Comparison of ENCODE assay signal across 8 cellular contexts in genomic region chr10:12068467-12069269, GRCh38. TPM values are rescaled to one million over a fixed set of nuclear protein-coding genes. Genes with fewer than 3 reads are reported as not detected.
A peak's percentile ranks its signal among the peaks of the same experiment; 100 is the strongest.
DNase-seq lines count a peak whose midpoint lies in the region; ATAC-seq lines count a peak whose summit lies in the region.

DHTKD1 (plus strand) TSS chr10:12068954; CDS start chr10:12069034, 80 bp downstream.

- H3K36me3 ChIP-seq in GM23248 (ENCODE audit: low read depth), result no peaks in the 10 kb centered on the region
- H3K36me3 ChIP-seq in naive thymus-derived CD4-positive, alpha-beta T cell (ENCODE audit: control insufficient read depth in 2 of 3, insufficient read depth in 3 of 3, low read length in 3 of 3), result peaks cover 0 to 6% (median 0%) of the 10 kb centered on the region in 3 experiments

- peak within 1 kb of the TSS; percentile 89 for H3K9ac ChIP-seq in GM23248

- CTCF ChIA-PET in naive thymus-derived CD4-positive, alpha-beta T cell (lab: Charles Lee), result interaction anchor here (0.8 kb wide), 1 partner anchor 25 kb away, joined by 3 read pairs; no protein-coding TSS in a partner anchor

- in situ Hi-C loops in GM23248 (cut with MboI), result no loop called here

- peak within 1 kb of the TSS; percentile 93 for H2AFZ ChIP-seq in GM23248

- H3K4me3 Mint-ChIP-seq in naive thymus-derived CD4-positive, alpha-beta T cell, result peak within 1 kb of the TSS; percentile 84 to 92 (median 88)
- H3K4me3 Mint-ChIP-seq in stimulated activated naive B cell treated with anti-CD40 and anti-IgM and Interleukin-4, amounts not matched to agents 10 μg/mL and 1 μg/mL and 100 μg/mL, for 72 hours, result peak within 1 kb of the TSS; percentile 73 to 82

- 6 to 9% methylated on average over 43 of the region's 66 CpGs for WGBS in GM23248 (ENCODE audit: low coverage in 1 of 2, low lambda C conversion rate in 2 of 2, missing lambda C conversion rate in 2 of 2), 2 experiments

- peaks cover 13% of the 10 kb centered on the region for H3K4me1 ChIP-seq in GM23248 (ENCODE audit: insufficient read depth)
- peaks cover 6 to 15% of the 10 kb centered on the region in 2 donors for H3K4me1 ChIP-seq in naive thymus-derived CD4-positive, alpha-beta T cell (ENCODE audit: control insufficient read depth in 2 of 2, insufficient read depth in 2 of 2, low read length in 2 of 2)

- H3K27ac ChIP-seq in GM23248, result peak within 1 kb of the TSS; percentile 67
- peak within 1 kb of the TSS; percentile 85 for H3K27ac ChIP-seq in naive thymus-derived CD4-positive, alpha-beta T cell (ENCODE audit: low read depth, low read length)

- peaks cover 0 to 2% (median 0%) of the 10 kb centered on the region in 5 donors for H3K36me3 Mint-ChIP-seq in naive thymus-derived CD4-positive, alpha-beta T cell
- H3K36me3 Mint-ChIP-seq in stimulated activated naive B cell treated with anti-CD40 and anti-IgM and Interleukin-4, amounts not matched to agents 10 μg/mL and 1 μg/mL and 100 μg/mL, for 72 hours, result peaks cover 6 to 9% of the 10 kb centered on the region in 2 donors

- H3F3A ChIP-seq in GM23248 (ENCODE audit: insufficient read depth), result peaks cover 15% of the 10 kb centered on the region; the same call in 1 of the 2 replicates

- POLR2A ChIA-PET in naive thymus-derived CD4-positive, alpha-beta T cell (lab: Charles Lee), result interaction anchor here (0.6 to 1.5 kb wide), 4 partner anchors 26 to 1278 kb away, joined by 3 to 16 read pairs (median 3); partner anchors contain the start of gene UPF2

- H3K4me3 ChIP-seq in GM23248, result peak within 1 kb of the TSS; percentile 83
- peak within 1 kb of the TSS; percentile 85 for H3K4me3 ChIP-seq in naive thymus-derived CD4-positive, alpha-beta T cell (ENCODE audit: low read length)

- ATAC-seq in naive thymus-derived CD4-positive, alpha-beta T cell, result peak; percentile 99
- ATAC-seq in stimulated activated naive B cell treated with anti-CD40 and anti-IgM and Interleukin-4, amounts not matched to agents 10 μg/mL and 1 μg/mL and 100 μg/mL, for 72 hours (replicated peaks), result peak; percentile 96 to 97

- peaks cover 29% of the 10 kb centered on the region for H3K79me2 ChIP-seq in GM23248 (ENCODE audit: insufficient read depth)

- peak within 1 kb of the TSS; percentile 85 to 99 (median 95) for H3K27ac Mint-ChIP-seq in naive thymus-derived CD4-positive, alpha-beta T cell
- H3K27ac Mint-ChIP-seq in stimulated activated naive B cell treated with anti-CD40 and anti-IgM and Interleukin-4, amounts not matched to agents 10 μg/mL and 1 μg/mL and 100 μg/mL, for 72 hours, result peak within 1 kb of the TSS; percentile 89

- intact Hi-C loops in naive thymus-derived CD4-positive, alpha-beta T cell (cut with micrococcal nuclease), result loop anchor here (1.0 to 5.0 kb wide), 10 partner anchors 25 to 1234 kb away; partner anchors contain the start of genes NUDT5 (in 2 of the 2), SEC61A2 (in 2 of the 2), CAMK1D (in 1 of the 2) and PHYH (in 1 of the 2)

- peak within 1 kb of the TSS; percentile 70 for H3K4me2 ChIP-seq in GM23248 (ENCODE audit: unreplicated experiment)

- H3K9me3 Mint-ChIP-seq in naive thymus-derived CD4-positive, alpha-beta T cell, result peaks cover 0 to 1% (median 0%) of the 10 kb centered on the region in 11 donors
- H3K9me3 Mint-ChIP-seq in stimulated activated naive B cell treated with anti-CD40 and anti-IgM and Interleukin-4, amounts not matched to agents 10 μg/mL and 1 μg/mL and 100 μg/mL, for 72 hours, result no peaks in the 10 kb centered on the region

- DNase-seq in EH (ENCODE audit: low read depth) (peak; percentile 98), GM23248 (peak; percentile 99), Kasumi-1 (lab: John Stamatoyannopoulos, UW) (peak; percentile 99), RPMI7951 (ENCODE audit: low read depth) (peak; percentile 98), fibroblast of gingiva (ENCODE audit: low read depth) (peak; percentile 97)
- peak; percentile 97 to 98 for DNase-seq in activated T-helper 1 cell treated with anti-CD3 and anti-CD28 coated beads, Interleukin-2, amount 50 U/mL, for 16 hours (ENCODE audit: low read depth in 1 of 2, low spot score in 1 of 2)
- peak; percentile 96 to 100 (median 98) for DNase-seq in naive thymus-derived CD4-positive, alpha-beta T cell
- DNase-seq in stimulated activated naive B cell treated with anti-CD40 and anti-IgM and Interleukin-4, amounts not matched to agents 10 μg/mL and 1 μg/mL and 100 μg/mL, for 72 hours, result peak; percentile 99

- H3K9me3 ChIP-seq in GM23248 (ENCODE audit: low read depth), result no peaks in the 10 kb centered on the region
- no peaks in the 10 kb centered on the region for H3K9me3 ChIP-seq in naive thymus-derived CD4-positive, alpha-beta T cell (ENCODE audit: control insufficient read depth in 2 of 3, low read length in 3 of 3)

- H3K27me3 Mint-ChIP-seq in naive thymus-derived CD4-positive, alpha-beta T cell, result no peaks in the 10 kb centered on the region
- H3K27me3 Mint-ChIP-seq in stimulated activated naive B cell treated with anti-CD40 and anti-IgM and Interleukin-4, amounts not matched to agents 10 μg/mL and 1 μg/mL and 100 μg/mL, for 72 hours, result no peaks in the 10 kb centered on the region

- H3K4me1 Mint-ChIP-seq in naive thymus-derived CD4-positive, alpha-beta T cell, result peaks cover 12 to 27% (median 20%) of the 10 kb centered on the region in 7 donors
- H3K4me1 Mint-ChIP-seq in stimulated activated naive B cell treated with anti-CD40 and anti-IgM and Interleukin-4, amounts not matched to agents 10 μg/mL and 1 μg/mL and 100 μg/mL, for 72 hours, result peaks cover 15 to 36% of the 10 kb centered on the region in 2 donors

- H3K27me3 ChIP-seq in GM23248 (replicated peaks; ENCODE audit: insufficient read depth), result no peaks in the 10 kb centered on the region
- H3K27me3 ChIP-seq in naive thymus-derived CD4-positive, alpha-beta T cell (ENCODE audit: control insufficient read depth in 2 of 2, insufficient read depth in 2 of 2, low read length in 2 of 2), result no peaks in the 10 kb centered on the region

- H3K9me2 ChIP-seq in GM23248 (ENCODE audit: insufficient read depth), result no peaks in the 10 kb centered on the region

- no peaks in the 10 kb centered on the region for H4K20me1 ChIP-seq in GM23248 (ENCODE audit: insufficient read depth)

RNA-seq across cellular contexts. Expression of gene DHTKD1, which starts in this region (rescaled TPM):
- 8.2 and 9.2 TPM in 2 replicates for total RNA-seq in GM23248 (2014; rRNA removed; shearing (Covaris generic))
- 6.4 and 6.8 TPM in 2 replicates for polyA plus RNA-seq in GM23248 (2016; fragmentation: Nextera tagmentation; extraction: Ambion mirVana)
- 25.1 and 40.3 TPM in 2 replicates for total RNA-seq in RPMI7951 (2014; rRNA removed; shearing (Covaris generic))
- 10 to 100 TPM; 10.8 to 25.9 (median 12.5) TPM for total RNA-seq in naive thymus-derived CD4-positive, alpha-beta T cell
- 1 to 10 TPM; 5.0 to 8.0 TPM for polyA plus RNA-seq in naive thymus-derived CD4-positive, alpha-beta T cell

Comparison
In these comparisons a context has a peak if more than half of its experiments do, and no peak if none do; other contexts are left out.
1. Peak in every context shown above with its lines: DNase-seq, ATAC-seq, H3K4me3 ChIP-seq and H3K27ac ChIP-seq.